ENCODE assay signal across 10 cellular contexts in genomic region chr3:48469046-48469915, GRCh38. TPM values are rescaled to one million over a fixed set of nuclear protein-coding genes. Genes with fewer than 3 reads are reported as not detected.
A peak's percentile ranks its signal among the peaks of the same experiment; 100 is the strongest.
DNase-seq lines count a peak whose midpoint lies in the region; ATAC-seq, FAIRE-seq and TF ChIP-seq lines count a peak whose summit lies in the region.
"Had no signal": no experiment of that assay in that cellular context is flagged by ENCODE, and none has a peak within 500 bp of the region (broad histone marks: within the 10 kb centered on the region; RNA-seq: fewer than 3 reads in every experiment).

No MANE protein-coding gene starts in this region.

- H3K27ac Mint-ChIP-seq in naive B cell: peak overlapping the region; percentile 73 to 99 (median 92)

- TF ChIP-seq POLR2A in GM12892 (IDR thresholded peaks at IDR 0.05; ENCODE audit: low read depth, low read length): peak; percentile 43; the same call in 1 of the 2 replicates

- peaks cover 45 to 65% (median 59%) of the 10 kb centered on the region in 3 donors for H3K4me1 Mint-ChIP-seq in naive B cell

- FAIRE-seq in GM12892 (lab: Jason Lieb, UNC): no peak

- H3K36me3 Mint-ChIP-seq in naive B cell: no peaks in the 10 kb centered on the region

- ATAC-seq in naive B cell (ENCODE audit: low read depth in 2 of 2) (no peak), HG02678 (IDR thresholded peaks at IDR 0.05; ENCODE audit: unreplicated experiment) (no peak), HG02759 (IDR thresholded peaks at IDR 0.05; ENCODE audit: unreplicated experiment) (no peak), HG03469 (IDR thresholded peaks at IDR 0.05; ENCODE audit: unreplicated experiment) (no peak), sciatic nerve (no peak)
- ATAC-seq: left lung had no signal

- no peak for TF ChIP-seq CTCF in 22Rv1 (IDR thresholded peaks at IDR 0.05)

- intact Hi-C loops in sciatic nerve (cut with DNase I): no loop called here

- DNase-seq in GM12892 (ENCODE audit: insufficient read length) (no peak), naive B cell (no peak), sciatic nerve (ENCODE audit: low spot score) (no peak)
- DNase-seq: left lung, NCI-H2227 treated with DMSO at 0.1 percent for 48 hours had no signal

- no peaks in the 10 kb centered on the region for H3K27me3 Mint-ChIP-seq in naive B cell

- H3K9me3 Mint-ChIP-seq in naive B cell: no peaks in the 10 kb centered on the region

- H3K4me3 Mint-ChIP-seq in naive B cell: peak overlapping the region; percentile 29 to 92 (median 74)

- H3K27ac ChIP-seq in 22Rv1 (peak overlapping the region; percentile 99), angular gyrus (ENCODE audit: low read depth, low read length) (peak overlapping the region; percentile 100)

RNA-seq across cellular contexts. Expression of gene ATRIP, which starts 22.7 kb away (rescaled TPM):
- polyA plus RNA-seq in GM12892 (2012; ENCODE audit: missing spikeins): 7.4 TPM
- polyA plus RNA-seq in naive B cell (ENCODE audit: low read depth in 6 of 6): 10 to 100 TPM in 1 of 6 donors, 1 to 10 TPM in 5; 7.4 to 11.9 (median 7.7) TPM
- total RNA-seq in sciatic nerve: 7.5 TPM

RNA-seq across cellular contexts. Expression of gene TMA7, which starts 29.2 kb away (rescaled TPM):
- 652 TPM for polyA plus RNA-seq in GM12892 (2012; ENCODE audit: missing spikeins)
- polyA plus RNA-seq in naive B cell (ENCODE audit: low read depth in 6 of 6): 100 to 1,000 TPM; 433 to 593 (median 531) TPM
- 154 TPM for total RNA-seq in sciatic nerve

RNA-seq across cellular contexts. Expression of gene CCDC51, which starts 29.4 kb away (rescaled TPM):
- 22.8 TPM for polyA plus RNA-seq in GM12892 (2012; ENCODE audit: missing spikeins)
- polyA plus RNA-seq in naive B cell (ENCODE audit: low read depth in 6 of 6): 10 to 100 TPM in 3 of 6 donors, 1 to 10 TPM in 3; 4.1 to 14.8 (median 9.5) TPM
- total RNA-seq in sciatic nerve: 10.6 TPM

RNA-seq across cellular contexts. Expression of gene SHISA5, which starts 34.7 kb away (rescaled TPM):
- 32.9 TPM for polyA plus RNA-seq in GM12892 (2012; ENCODE audit: missing spikeins)
- 100 to 1,000 TPM; 393 to 571 (median 442) TPM for polyA plus RNA-seq in naive B cell (ENCODE audit: low read depth in 6 of 6)
- total RNA-seq in sciatic nerve: 138 TPM

RNA-seq across cellular contexts. Expression of gene PLXNB1, which starts 39.4 kb away (rescaled TPM):
- 10.3 TPM for polyA plus RNA-seq in GM12892 (2012; ENCODE audit: missing spikeins)
- polyA plus RNA-seq in naive B cell (ENCODE audit: low read depth in 6 of 6): under 1 TPM in 2 of 6 donors, not detected in 4; 0.03 to 0.37 TPM
- total RNA-seq in sciatic nerve: 121 TPM
